ENCODE assay signal across 11 cellular contexts in genomic region chr16:57941016-57941656, GRCh38. TPM values are rescaled to one million over a fixed set of nuclear protein-coding genes. Genes with fewer than 3 reads are reported as not detected.
DNase-seq lines count a peak whose midpoint lies in the region; ATAC-seq and TF ChIP-seq lines count a peak whose summit lies in the region.
"Had no signal": no experiment of that assay in that cellular context is flagged by ENCODE, and none has a peak within 500 bp of the region (broad histone marks: within the 10 kb centered on the region; RNA-seq: fewer than 3 reads in every experiment).

No MANE protein-coding gene starts in this region.

- no peak overlapping the region for H3K4me3 Mint-ChIP-seq in CD4-positive, alpha-beta T cell
- H3K4me3 Mint-ChIP-seq in CD4-positive, alpha-beta memory T cell = no peak overlapping the region
- H3K4me3 Mint-ChIP-seq: activated T-cell treated with anti-CD3 and anti-CD28 coated beads, Interleukin-2, amount 50 U/mL, for 24 hours had no signal

- no peak for TF ChIP-seq CTCF in A673 (conservative IDR thresholded peaks at IDR 0.05; ENCODE audit: low read depth, low read length)
- TF ChIP-seq CTCF in CD4-positive, alpha-beta T cell (IDR thresholded peaks at IDR 0.05) = no peak

- peak; percentile 72 for DNase-seq in A673 (ENCODE audit: low spot score)
- peak; percentile 60 for DNase-seq in NCI-H1105 (lab: John Stamatoyannopoulos, UW)
- DNase-seq in adipocyte (ENCODE audit: low read depth) = peak; percentile 54
- DNase-seq in hypothalamus (lab: John Stamatoyannopoulos, UW) = peak in 31 of 51 donors; percentile 7 to 63 (median 36)
- DNase-seq in HT-29 (ENCODE audit: low spot score) = no peak
- DNase-seq in CD4-positive, alpha-beta T cell = no peak
- no peak for DNase-seq in mesenteric fat pad (ENCODE audit: low spot score)
- DNase-seq in CD4-positive, alpha-beta memory T cell = no peak
- DNase-seq: activated T-cell treated with anti-CD3 and anti-CD28 coated beads, Interleukin-2, amount 50 U/mL, for 24 hours had no signal

- POLR2A ChIA-PET in A673 (lab: Charles Lee; ENCODE audit: low non-redundant PET) = no interaction called here
- POLR2A ChIA-PET in CD4-positive, alpha-beta T cell (lab: Charles Lee) = no interaction called here
- POLR2A ChIA-PET in CD4-positive, alpha-beta memory T cell (lab: Charles Lee; ENCODE audit: partially characterized antibody) = no interaction called here

- intact Hi-C loops in A673 (cut with micrococcal nuclease; ENCODE audit: unreplicated experiment) = no loop called here
- intact Hi-C loops in CD4-positive, alpha-beta T cell (cut with DNase I, micrococcal nuclease) = no loop called here
- intact Hi-C loops in CD4-positive, alpha-beta memory T cell (cut with micrococcal nuclease) = no loop called here

- peaks cover 10% of the 10 kb centered on the region for H3K4me1 ChIP-seq in A673 (ENCODE audit: insufficient read depth, low read length, poor library complexity, severe bottlenecking)
- peaks cover 19% of the 10 kb centered on the region for H3K4me1 ChIP-seq in adipocyte (ENCODE audit: control insufficient read depth, insufficient read depth, low read length)
- no peaks in the 10 kb centered on the region for H3K4me1 ChIP-seq in CD4-positive, alpha-beta memory T cell (ENCODE audit: insufficient read depth, low read length)

- no peak overlapping the region for H3K9ac ChIP-seq in adipocyte (ENCODE audit: low read length)

- no TSS peak for BruUV-seq in A673 (replicated peaks; lab: Mats Ljungman, UMichigan)

- CTCF ChIA-PET in A673 (lab: Charles Lee) = no interaction called here
- CTCF ChIA-PET in CD4-positive, alpha-beta T cell (lab: Charles Lee) = no interaction called here
- CTCF ChIA-PET in CD4-positive, alpha-beta memory T cell (lab: Charles Lee; ENCODE audit: partially characterized antibody) = no interaction called here

- H3K4me3 ChIP-seq in A673 (ENCODE audit: low read depth, low read length, poor library complexity, severe bottlenecking) = no peak overlapping the region
- no peak overlapping the region for H3K4me3 ChIP-seq in adipocyte (ENCODE audit: low read length)
- H3K4me3 ChIP-seq in CD4-positive, alpha-beta memory T cell (ENCODE audit: low read length in 2 of 2) = no peak overlapping the region
- H3K4me3 ChIP-seq: SJSA1 had no signal

- no peak for ATAC-seq in CD4-positive, alpha-beta T cell (ENCODE audit: poor library complexity)

- no peaks in the 10 kb centered on the region for H3K27me3 ChIP-seq in A673 (replicated peaks; ENCODE audit: insufficient read depth, low read depth, low read length, poor library complexity)
- peaks cover 27% of the 10 kb centered on the region for H3K27me3 ChIP-seq in adipocyte (replicated peaks; ENCODE audit: control insufficient read depth, insufficient read depth, low read length)
- H3K27me3 ChIP-seq in CD4-positive, alpha-beta T cell (ENCODE audit: control insufficient read depth, insufficient read depth, low read length) = no peaks in the 10 kb centered on the region
- no peaks in the 10 kb centered on the region for H3K27me3 ChIP-seq in CD4-positive, alpha-beta memory T cell (ENCODE audit: insufficient read depth, low read length)
- H3K27me3 ChIP-seq: SJSA1 had no signal

- H3K9me3 Mint-ChIP-seq in CD4-positive, alpha-beta T cell = no peaks in the 10 kb centered on the region
- no peaks in the 10 kb centered on the region for H3K9me3 Mint-ChIP-seq in CD4-positive, alpha-beta memory T cell
- H3K9me3 Mint-ChIP-seq: activated T-cell treated with anti-CD3 and anti-CD28 coated beads, Interleukin-2, amount 50 U/mL, for 24 hours had no signal

- no peak overlapping the region for H3K27ac Mint-ChIP-seq in CD4-positive, alpha-beta T cell
- H3K27ac Mint-ChIP-seq in CD4-positive, alpha-beta memory T cell = no peak overlapping the region
- H3K27ac Mint-ChIP-seq: activated T-cell treated with anti-CD3 and anti-CD28 coated beads, Interleukin-2, amount 50 U/mL, for 24 hours had no signal

- H3K36me3 ChIP-seq in A673 (ENCODE audit: insufficient read depth, low read length, poor library complexity, severe bottlenecking) (no peaks in the 10 kb centered on the region), adipocyte (ENCODE audit: control insufficient read depth, insufficient read depth, low read length, severe bottlenecking) (no peaks in the 10 kb centered on the region)
- no peaks in the 10 kb centered on the region for H3K36me3 ChIP-seq in CD4-positive, alpha-beta memory T cell (ENCODE audit: insufficient read depth, low read length)
- H3K36me3 ChIP-seq: SJSA1 had no signal

- no peaks in the 10 kb centered on the region for H3K36me3 Mint-ChIP-seq in CD4-positive, alpha-beta T cell (ENCODE audit: low read depth)
- H3K36me3 Mint-ChIP-seq in CD4-positive, alpha-beta memory T cell = no peaks in the 10 kb centered on the region

- H3K27me3 Mint-ChIP-seq in CD4-positive, alpha-beta T cell = peaks cover 5% of the 10 kb centered on the region
- H3K27me3 Mint-ChIP-seq in CD4-positive, alpha-beta memory T cell = peaks cover 5% of the 10 kb centered on the region in 2 donors

- no peak overlapping the region for H3K27ac ChIP-seq in A673 (ENCODE audit: low read depth, low read length, poor library complexity, severe bottlenecking)
- H3K27ac ChIP-seq in CD4-positive, alpha-beta T cell (ENCODE audit: low read depth, low read length) = no peak overlapping the region
- no peak overlapping the region for H3K27ac ChIP-seq in CD4-positive, alpha-beta memory T cell (ENCODE audit: low read depth, low read length)
- H3K27ac ChIP-seq: SJSA1 had no signal

- H3K9me3 ChIP-seq in A673 (ENCODE audit: low read depth, low read length, poor library complexity, severe bottlenecking) = no peaks in the 10 kb centered on the region
- no peaks in the 10 kb centered on the region for H3K9me3 ChIP-seq in adipocyte (ENCODE audit: control insufficient read depth, low read length)
- H3K9me3 ChIP-seq in CD4-positive, alpha-beta T cell (ENCODE audit: control insufficient read depth, low read length) = no peaks in the 10 kb centered on the region
- no peaks in the 10 kb centered on the region for H3K9me3 ChIP-seq in CD4-positive, alpha-beta memory T cell (ENCODE audit: control insufficient read depth in 1 of 2, low read length in 2 of 2)
- H3K9me3 ChIP-seq: SJSA1 had no signal

- no peaks in the 10 kb centered on the region for H3K4me1 Mint-ChIP-seq in CD4-positive, alpha-beta T cell (ENCODE audit: low read depth)
- no peaks in the 10 kb centered on the region for H3K4me1 Mint-ChIP-seq in CD4-positive, alpha-beta memory T cell

RNA-seq across cellular contexts. Expression of gene CNGB1, which starts 29.8 kb away (rescaled TPM):
- total RNA-seq in A673 (2021) (not detected in 2 replicates), mesenteric fat pad (not detected)
- not detected in 2 replicates for total RNA-seq in HT-29 (2014; rRNA removed; shearing (Covaris generic))
- not detected for total RNA-seq in CD4-positive, alpha-beta T cell
- not detected for total RNA-seq in CD4-positive, alpha-beta memory T cell
- polyA plus RNA-seq in CD4-positive, alpha-beta memory T cell = not detected
- polyA plus RNA-seq: BJ had no signal

RNA-seq across cellular contexts. Expression of gene ZNF319, which starts 59.3 kb away (rescaled TPM):
- total RNA-seq in A673 (2021) = 11.7 and 12.9 TPM in 2 replicates
- 1.5 and 2.0 TPM in 2 replicates for total RNA-seq in HT-29 (2014; rRNA removed; shearing (Covaris generic))
- 10 to 100 TPM; 11.4 to 12.9 TPM for total RNA-seq in CD4-positive, alpha-beta T cell
- total RNA-seq in mesenteric fat pad = 7.5 TPM
- total RNA-seq in CD4-positive, alpha-beta memory T cell = 10 to 100 TPM; 19.7 to 20.5 TPM
- polyA plus RNA-seq in CD4-positive, alpha-beta memory T cell = 10 to 100 TPM in 1 of 2 donors, 1 to 10 TPM in 1; 2.3 to 16.5 TPM

Comparison
In these comparisons a context has a peak if more than half of its experiments do, and no peak if none do; other contexts are left out.
1. DNase-seq: peak in A673 (single experiment), NCI-H1105 (single experiment), adipocyte (single experiment) and hypothalamus (31 of 51); none in HT-29 (single experiment), CD4-positive, alpha-beta T cell (0 of 10), mesenteric fat pad (single experiment) and CD4-positive, alpha-beta memory T cell (0 of 5).